Comparison of ENCODE assay signal across 20 cellular contexts in genomic region chr1:169900567-169900966, GRCh38.
"Had no signal": no experiment of that assay in that cellular context is flagged by ENCODE, and none has a peak within 500 bp of the region (broad histone marks: within the 10 kb centered on the region; RNA-seq: fewer than 3 reads in every experiment).

No MANE protein-coding gene starts in this region.

- H3K27ac ChIP-seq: coronary artery, dorsolateral prefrontal cortex, esophagus muscularis mucosa, foreskin keratinocyte, gastroesophageal sphincter, heart left ventricle, hepatocyte, left lung, lower lobe of right lung had no signal

- DNase-seq: dermis blood vessel endothelial cell; dorsolateral prefrontal cortex; effector CD4-positive, alpha-beta T cell; effector memory CD4-positive, alpha-beta T cell; foreskin keratinocyte; heart left ventricle; hypothalamus; immature natural killer cell; islet precursor cell; kidney; kidney glomerular epithelial cell; left lung; left ventricle myocardium superior; lower lobe of right lung; mesenchymal stem cell; naive thymus-derived CD4-positive, alpha-beta T cell had no signal

- ATAC-seq: gastroesophageal sphincter; heart left ventricle; left lung; left ventricle myocardium superior; lower lobe of right lung; naive thymus-derived CD4-positive, alpha-beta T cell had no signal

- H3K4me3 ChIP-seq: coronary artery, dorsolateral prefrontal cortex, esophagus muscularis mucosa, gastroesophageal sphincter, heart left ventricle, hepatocyte, left lung, lower lobe of right lung had no signal

- H3K36me3 ChIP-seq: esophagus muscularis mucosa, gastroesophageal sphincter, heart left ventricle, left lung, lower lobe of right lung had no signal

- H3K27me3 ChIP-seq: foreskin keratinocyte, hepatocyte had no signal

- H3K9me3 ChIP-seq: esophagus muscularis mucosa, gastroesophageal sphincter, heart left ventricle, left lung, lower lobe of right lung had no signal

- H3K4me1 ChIP-seq: esophagus muscularis mucosa, foreskin keratinocyte, gastroesophageal sphincter, heart left ventricle, left lung, lower lobe of right lung had no signal
